ENCODE assay signal across 8 cellular contexts in genomic region chr4:102344955-102345794, GRCh38. TPM values are rescaled to one million over a fixed set of nuclear protein-coding genes. Genes with fewer than 3 reads are reported as not detected.
DNase-seq lines count a peak whose midpoint lies in the region; ATAC-seq and TF ChIP-seq lines count a peak whose summit lies in the region.

TSS of gene SLC39A8 (minus strand) at chr4:102345482. CDS start at chr4:102344662, 820 bp downstream.

- ATAC-seq in GM19324 (IDR thresholded peaks at IDR 0.05; ENCODE audit: low FRiP score, unreplicated experiment), result peak; percentile 85
- ATAC-seq in HG03457 (IDR thresholded peaks at IDR 0.05; ENCODE audit: unreplicated experiment), result peak; percentile 77
- peak; percentile 91 to 95 (median 92) for ATAC-seq in right lobe of liver

- H3K4me1 ChIP-seq in right lobe of liver, result peaks cover 0 to 6% (median 0%) of the 10 kb centered on the region in 4 donors

- peak; percentile 86 for TF ChIP-seq POLR2A in right lobe of liver (IDR thresholded peaks at IDR 0.05)

- TF ChIP-seq CTCF in C4-2B (conservative IDR thresholded peaks at IDR 0.05), result peak; percentile 91
- TF ChIP-seq CTCF in right lobe of liver (IDR thresholded peaks at IDR 0.05), result peak; percentile 81 to 91 (median 86)

- H3K36me3 ChIP-seq in right lobe of liver, result no peaks in the 10 kb centered on the region

- peak within 1 kb of the TSS; percentile 55 to 74 (median 59) for H3K4me3 ChIP-seq in right lobe of liver

- H3K27me3 ChIP-seq in right lobe of liver, result no peaks in the 10 kb centered on the region

- DNase-seq in NCI-H748 treated with DMSO at 0.1 percent for 48 hours (lab: John Stamatoyannopoulos, UW) (peak; percentile 55), dedifferentiated amniotic fluid mesenchymal stem cell (ENCODE audit: extremely low spot score) (peak; percentile 76), right lobe of liver (peak; percentile 92 to 95 (median 94))
- peak; percentile 68 to 85 for DNase-seq in activated CD4-positive, alpha-beta T cell treated with anti-CD3 and anti-CD28 coated beads, Interleukin-2, amount 50 U/mL, for 24 hours (ENCODE audit: low read depth in 1 of 2, low spot score in 1 of 2)
- peak; percentile 92 for DNase-seq in stimulated activated CD4-positive, alpha-beta T cell treated with anti-CD3 and anti-CD28 coated beads, Interleukin-4, amount 100 ng/mL, for 24 hours

- H3K27ac ChIP-seq in C4-2B, result peak within 1 kb of the TSS; percentile 99
- H3K27ac ChIP-seq in right lobe of liver, result peak within 1 kb of the TSS; percentile 86 to 91 (median 89)

- H3K9me3 ChIP-seq in right lobe of liver, result no peaks in the 10 kb centered on the region

- under 1% methylated on average over 40 of the region's 54 CpGs for WGBS in right lobe of liver (ENCODE audit: insufficient coverage, low coverage, low lambda C conversion rate, missing lambda C conversion rate)

- intact Hi-C loops in right lobe of liver (cut with DNase I), result loop anchor here in 1 of 2 donors (10.0 kb wide), 1 partner anchor 80 kb away; no protein-coding TSS in a partner anchor

RNA-seq across cellular contexts. Expression of gene SLC39A8, which starts in this region (rescaled TPM):
- 10 to 100 TPM; 19.4 to 24.7 (median 23.3) TPM for total RNA-seq in right lobe of liver

Comparison
In these comparisons a context has a peak if more than half of its experiments do, and no peak if none do; other contexts are left out.
1. Peak in every context shown above with its lines: DNase-seq, ATAC-seq, H3K4me3 ChIP-seq and H3K27ac ChIP-seq.